20 cellular contexts compared by ENCODE assay signal in the genomic region with DNA sequence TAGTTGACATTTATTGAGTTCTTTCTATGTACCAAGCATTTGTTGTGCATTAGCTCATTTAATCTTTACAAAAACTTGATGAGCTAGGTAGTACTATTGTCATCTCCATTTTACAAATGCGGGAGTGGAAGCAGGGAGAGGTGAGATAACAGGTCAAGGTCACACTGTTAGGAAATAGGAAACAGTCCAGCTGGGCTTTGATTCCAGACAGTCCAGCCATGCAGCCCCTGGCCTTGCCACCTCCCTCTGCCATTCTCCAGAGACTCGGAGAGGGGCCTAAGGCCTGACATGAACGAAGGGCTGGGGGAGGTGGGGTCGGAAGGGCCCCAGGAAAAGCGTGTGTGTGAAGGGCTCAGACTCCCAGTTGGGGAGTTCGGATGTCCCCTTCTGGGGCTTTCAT. TPM values are rescaled to one million over a fixed set of nuclear protein-coding genes. Genes with fewer than 3 reads are reported as not detected.
A peak's percentile ranks its signal among the peaks of the same experiment; 100 is the strongest.
DNase-seq lines count a peak whose midpoint lies in the region; ATAC-seq and TF ChIP-seq lines count a peak whose summit lies in the region.
"Had no signal": no experiment of that assay in that cellular context is flagged by ENCODE, and none has a peak within 500 bp of the region (broad histone marks: within the 10 kb centered on the region; RNA-seq: fewer than 3 reads in every experiment).

No MANE protein-coding gene starts in this region.

- peak overlapping the region in 5 of 8 donors; percentile 6 to 92 (median 52) for H3K27ac Mint-ChIP-seq in CD8-positive, alpha-beta memory T cell
- peak overlapping the region; percentile 35 for H3K27ac Mint-ChIP-seq in progenitor cell of endocrine pancreas
- H3K27ac Mint-ChIP-seq: activated naive CD4-positive, alpha-beta T cell treated with anti-CD3 and anti-CD28 coated beads, Interleukin-2, amount 10 ng/mL, durations not matched to agents 7 days and 5 days; type B pancreatic cell had no signal

- DNase-seq in CD8-positive, alpha-beta memory T cell = no peak
- DNase-seq in Panc1 (ENCODE audit: low read depth, low spot score) = no peak
- DNase-seq in esophagus squamous epithelium (lab: John Stamatoyannopoulos, UW) = no peak
- DNase-seq in progenitor cell of endocrine pancreas (ENCODE audit: low spot score, unreplicated experiment) = no peak
- no peak for DNase-seq in GM19240 (ENCODE audit: insufficient read length, low spot score)
- no peak for DNase-seq in UCSD-AML1 (lab: John Stamatoyannopoulos, UW; ENCODE audit: unreplicated experiment)
- no peak for DNase-seq in NCI-H2107 (lab: John Stamatoyannopoulos, UW)
- DNase-seq: activated CD4-positive, alpha-beta T cell treated with anti-CD3 and anti-CD28 coated beads, Interleukin-2, amount 50 U/mL, for 4 hours; activated naive CD4-positive, alpha-beta T cell treated with anti-CD3 and anti-CD28 coated beads, Interleukin-2, amount 10 ng/mL, durations not matched to agents 7 days and 5 days; DMS53; effector CD4-positive, alpha-beta T cell; midbrain; NCI-H1417; SIG-M5; stimulated activated naive CD8-positive, alpha-beta T cell treated with anti-CD3 and anti-CD28 coated beads, Interleukin-15, amount 100 ng/mL, for 72 hours had no signal

- POLR2A ChIA-PET in CD8-positive, alpha-beta memory T cell (lab: Charles Lee) = no interaction called here
- POLR2A ChIA-PET in Panc1 (lab: Charles Lee) = interaction anchor here (0.5 kb wide), 1 partner anchor 15 kb away, joined by 8 read pairs; no protein-coding TSS in a partner anchor

- CTCF ChIA-PET in CD8-positive, alpha-beta memory T cell (lab: Charles Lee) = interaction anchor here (1.9 kb wide), 1 partner anchor 16 kb away, joined by 13 read pairs; no protein-coding TSS in a partner anchor
- CTCF ChIA-PET in Panc1 (lab: Charles Lee) = interaction anchor here (0.6 kb wide), 1 partner anchor 9 kb away, joined by 3 read pairs; no protein-coding TSS in a partner anchor

- TF ChIP-seq CTCF in Panc1 (IDR thresholded peaks at IDR 0.05) (no peak), esophagus squamous epithelium (IDR thresholded peaks at IDR 0.05) (no peak), progenitor cell of endocrine pancreas (IDR thresholded peaks at IDR 0.05; ENCODE audit: unreplicated experiment) (no peak)

- no peaks in the 10 kb centered on the region for H3K36me3 ChIP-seq in CD8-positive, alpha-beta memory T cell (ENCODE audit: insufficient read depth, low read length)
- H3K36me3 ChIP-seq in Panc1 (ENCODE audit: control insufficient read depth, insufficient read depth, low read length) (no peaks in the 10 kb centered on the region), esophagus squamous epithelium (no peaks in the 10 kb centered on the region)
- H3K36me3 ChIP-seq: esophagus muscularis mucosa, gastroesophageal sphincter, prostate gland had no signal

- peaks cover 12% of the 10 kb centered on the region for H3K4me1 ChIP-seq in CD8-positive, alpha-beta memory T cell (ENCODE audit: insufficient read depth, low read length)
- H3K4me1 ChIP-seq in Panc1 (ENCODE audit: control insufficient read depth, insufficient read depth, low read length) (peaks cover 78% of the 10 kb centered on the region), esophagus squamous epithelium (peaks cover 19 to 57% (median 24%) of the 10 kb centered on the region in 3 donors)

- no peaks in the 10 kb centered on the region for H3K9me3 ChIP-seq in CD8-positive, alpha-beta memory T cell (ENCODE audit: low read length)
- H3K9me3 ChIP-seq in Panc1 (ENCODE audit: control insufficient read depth, insufficient read depth, low read depth, low read length) (no peaks in the 10 kb centered on the region), esophagus squamous epithelium (no peaks in the 10 kb centered on the region)
- H3K9me3 ChIP-seq: esophagus muscularis mucosa, gastroesophageal sphincter, prostate gland had no signal

- peaks cover 0 to 1% of the 10 kb centered on the region in 2 donors for H3K27me3 Mint-ChIP-seq in CD8-positive, alpha-beta memory T cell
- H3K27me3 Mint-ChIP-seq in progenitor cell of endocrine pancreas = no peaks in the 10 kb centered on the region
- H3K27me3 Mint-ChIP-seq: activated naive CD4-positive, alpha-beta T cell treated with anti-CD3 and anti-CD28 coated beads, Interleukin-2, amount 10 ng/mL, durations not matched to agents 7 days and 5 days; stimulated activated naive CD8-positive, alpha-beta T cell treated with anti-CD3 and anti-CD28 coated beads, Interleukin-15, amount 100 ng/mL, for 72 hours; type B pancreatic cell had no signal

- no peaks in the 10 kb centered on the region for H3K9me3 Mint-ChIP-seq in CD8-positive, alpha-beta memory T cell
- H3K9me3 Mint-ChIP-seq in progenitor cell of endocrine pancreas (ENCODE audit: low read depth) = no peaks in the 10 kb centered on the region
- H3K9me3 Mint-ChIP-seq: activated naive CD4-positive, alpha-beta T cell treated with anti-CD3 and anti-CD28 coated beads, Interleukin-2, amount 10 ng/mL, durations not matched to agents 7 days and 5 days; neural crest cell; stimulated activated naive CD8-positive, alpha-beta T cell treated with anti-CD3 and anti-CD28 coated beads, Interleukin-15, amount 100 ng/mL, for 72 hours; type B pancreatic cell had no signal

- H3K4me3 ChIP-seq in CD8-positive, alpha-beta memory T cell (ENCODE audit: low read length) = no peak overlapping the region
- H3K4me3 ChIP-seq in Panc1 (ENCODE audit: low read depth in 2 of 2, low read length in 2 of 2) (no peak overlapping the region), esophagus squamous epithelium (no peak overlapping the region)
- H3K4me3 ChIP-seq: esophagus muscularis mucosa, gastroesophageal sphincter, prostate gland had no signal

- WGBS in esophagus squamous epithelium, 2 donors = 79 to 88% methylated on average over 6 of the region's 6 CpGs

- peak overlapping the region in 1 of 7 donors; percentile 13 for H3K4me3 Mint-ChIP-seq in CD8-positive, alpha-beta memory T cell
- no peak overlapping the region for H3K4me3 Mint-ChIP-seq in progenitor cell of endocrine pancreas (ENCODE audit: low read depth)
- H3K4me3 Mint-ChIP-seq: activated naive CD4-positive, alpha-beta T cell treated with anti-CD3 and anti-CD28 coated beads, Interleukin-2, amount 10 ng/mL, durations not matched to agents 7 days and 5 days; neural crest cell; stimulated activated naive CD8-positive, alpha-beta T cell treated with anti-CD3 and anti-CD28 coated beads, Interleukin-15, amount 100 ng/mL, for 72 hours; type B pancreatic cell had no signal

- in situ Hi-C loops in Panc1 (cut with HindIII; ENCODE audit: low pct_unique_long_range_greater_than_20kb, low sequenced_read_pairs) = no loop called here

- H3K27me3 ChIP-seq in CD8-positive, alpha-beta memory T cell (ENCODE audit: insufficient read depth, low read length, poor library complexity, severe bottlenecking) = no peaks in the 10 kb centered on the region
- H3K27me3 ChIP-seq in Panc1 (ENCODE audit: control insufficient read depth, insufficient read depth, low read length) (no peaks in the 10 kb centered on the region), esophagus squamous epithelium (no peaks in the 10 kb centered on the region)
- H3K27me3 ChIP-seq: esophagus muscularis mucosa, gastroesophageal sphincter had no signal

- peaks cover 0 to 6% (median 0%) of the 10 kb centered on the region in 3 donors for H3K36me3 Mint-ChIP-seq in CD8-positive, alpha-beta memory T cell
- H3K36me3 Mint-ChIP-seq in progenitor cell of endocrine pancreas (ENCODE audit: insufficient read depth) = no peaks in the 10 kb centered on the region
- H3K36me3 Mint-ChIP-seq: activated naive CD4-positive, alpha-beta T cell treated with anti-CD3 and anti-CD28 coated beads, Interleukin-2, amount 10 ng/mL, durations not matched to agents 7 days and 5 days; type B pancreatic cell had no signal

- no peak for TF ChIP-seq POLR2A in esophagus squamous epithelium (IDR thresholded peaks at IDR 0.05)

- H3K4me1 Mint-ChIP-seq in CD8-positive, alpha-beta memory T cell = peaks cover 43 to 75% (median 45%) of the 10 kb centered on the region in 3 donors
- H3K4me1 Mint-ChIP-seq in progenitor cell of endocrine pancreas (ENCODE audit: low read depth) = peaks cover 4% of the 10 kb centered on the region

- no peak for ATAC-seq in Panc1
- ATAC-seq: gastroesophageal sphincter; stimulated activated naive CD8-positive, alpha-beta T cell treated with anti-CD3 and anti-CD28 coated beads, Interleukin-15, amount 100 ng/mL, for 72 hours had no signal

- intact Hi-C loops in Panc1 (cut with micrococcal nuclease; ENCODE audit: unreplicated experiment) (no loop called here), esophagus squamous epithelium (cut with DNase I) (no loop called here)

- BruUV-seq in Panc1 (replicated peaks; lab: Mats Ljungman, UMichigan) = no TSS peak

- no peak overlapping the region for H3K27ac ChIP-seq in CD8-positive, alpha-beta memory T cell (ENCODE audit: low read depth, low read length)
- H3K27ac ChIP-seq in Panc1 (ENCODE audit: low read length) (peak overlapping the region; percentile 57), esophagus squamous epithelium (peak overlapping the region in 3 of 4 donors; percentile 3 to 70 (median 58))
- H3K27ac ChIP-seq: esophagus muscularis mucosa, prostate gland had no signal

RNA-seq across cellular contexts. Expression of a gene that starts 55.6 kb away (rescaled TPM):
- 100 to 1,000 TPM; 565 to 566 TPM for total RNA-seq in CD8-positive, alpha-beta memory T cell
- polyA plus RNA-seq in CD8-positive, alpha-beta memory T cell = 57.1 TPM
- total RNA-seq in Panc1 (2021; ENCODE audit: unreplicated experiment) (159 TPM), esophagus squamous epithelium (10 to 100 TPM; 14.9 to 66.8 (median 26.3) TPM), progenitor cell of endocrine pancreas (252 and 273 TPM in 2 replicates)
- polyA plus RNA-seq in Panc1 (2012; ENCODE audit: insufficient read length) = 135 TPM
